In genomic region chr16:3038896-3039295, GRCh38 we compare ENCODE assay signal across 21 cellular contexts. TPM values are rescaled to one million over a fixed set of nuclear protein-coding genes. Genes with fewer than 3 reads are reported as not detected.
"Had no signal": no experiment of that assay in that cellular context is flagged by ENCODE, and none has a peak within 500 bp of the region (broad histone marks: within the 10 kb centered on the region; RNA-seq: fewer than 3 reads in every experiment).

No MANE protein-coding gene starts in this region.

- H3K4me3 Mint-ChIP-seq: activated CD4-positive, alpha-beta T cell treated with anti-CD3 and anti-CD28 coated beads, Interleukin-2, amount 10 ng/mL, durations not matched to agents 7 days and 5 days; activated naive CD8-positive, alpha-beta T cell treated with anti-CD3 and anti-CD28 coated beads, Interleukin-2, amount 50 U/mL, for 24 hours; endodermal cell; neural progenitor cell; T-helper 2 cell treated with Interferon-gamma antibody and Interleukin-4, amounts not matched to agents 5 μg/mL and 100 μg/mL, for 36 hours had no signal

- H3K9me3 ChIP-seq: ascending aorta, psoas muscle, right lobe of liver had no signal

- FAIRE-seq: frontal cortex had no signal

- ATAC-seq: psoas muscle had no signal

- H3K4me1 ChIP-seq: ascending aorta, neural progenitor cell, psoas muscle had no signal

- H3K36me3 ChIP-seq: ascending aorta, neural progenitor cell, right lobe of liver had no signal

- DNase-seq: activated CD4-positive, alpha-beta T cell treated with anti-CD3 and anti-CD28 coated beads, Interleukin-2, amount 10 ng/mL, durations not matched to agents 7 days and 5 days; activated CD4-positive, CD25-positive, alpha-beta regulatory T cell; activated CD8-positive, alpha-beta memory T cell treated with anti-CD3 and anti-CD28 coated beads for 24 hours; activated naive CD4-positive, alpha-beta T cell; activated naive CD8-positive, alpha-beta T cell treated with anti-CD3 and anti-CD28 coated beads, Interleukin-2, amount 50 U/mL, for 24 hours; activated T-cell treated with anti-CD3 and anti-CD28 coated beads for 4 hours; dorsolateral prefrontal cortex; head of caudate nucleus; islet precursor cell; midbrain; naive B cell; psoas muscle; stimulated activated naive CD8-positive, alpha-beta T cell treated with anti-CD3 and anti-CD28 coated beads, Interleukin-15, Interleukin-2, amounts not matched to agents 100 U/mL and 50 U/mL, for 24 hours had no signal

- H3K27ac ChIP-seq: ascending aorta, dorsolateral prefrontal cortex, neural progenitor cell, psoas muscle, right lobe of liver had no signal

- H2AFZ ChIP-seq: neural progenitor cell had no signal

- H3K27ac Mint-ChIP-seq: activated CD4-positive, alpha-beta T cell treated with anti-CD3 and anti-CD28 coated beads, Interleukin-2, amount 10 ng/mL, durations not matched to agents 7 days and 5 days; activated naive CD8-positive, alpha-beta T cell treated with anti-CD3 and anti-CD28 coated beads, Interleukin-2, amount 50 U/mL, for 24 hours; endodermal cell; naive B cell; neural progenitor cell; T-helper 2 cell treated with Interferon-gamma antibody and Interleukin-4, amounts not matched to agents 5 μg/mL and 100 μg/mL, for 36 hours had no signal

- H3K36me3 Mint-ChIP-seq: naive B cell had no signal

- H3K4me3 ChIP-seq: ascending aorta, dorsolateral prefrontal cortex, neural progenitor cell, psoas muscle, right lobe of liver had no signal

- H3K4me2 ChIP-seq: neural progenitor cell had no signal

- H3K9ac ChIP-seq: neural progenitor cell had no signal

- H3K9me3 Mint-ChIP-seq: activated CD4-positive, alpha-beta T cell treated with anti-CD3 and anti-CD28 coated beads, Interleukin-2, amount 10 ng/mL, durations not matched to agents 7 days and 5 days; activated naive CD8-positive, alpha-beta T cell treated with anti-CD3 and anti-CD28 coated beads, Interleukin-2, amount 50 U/mL, for 24 hours; endodermal cell; naive B cell; neural progenitor cell; T-helper 2 cell treated with Interferon-gamma antibody and Interleukin-4, amounts not matched to agents 5 μg/mL and 100 μg/mL, for 36 hours had no signal

- H3K4me1 Mint-ChIP-seq: endodermal cell had no signal

RNA-seq across cellular contexts. Expression of gene BICDL2, which starts 2.2 kb away (rescaled TPM):
- total RNA-seq: ascending aorta, frontal cortex, lung microvascular endothelial cell, osteocyte, psoas muscle had no signal
